In the genomic region with DNA sequence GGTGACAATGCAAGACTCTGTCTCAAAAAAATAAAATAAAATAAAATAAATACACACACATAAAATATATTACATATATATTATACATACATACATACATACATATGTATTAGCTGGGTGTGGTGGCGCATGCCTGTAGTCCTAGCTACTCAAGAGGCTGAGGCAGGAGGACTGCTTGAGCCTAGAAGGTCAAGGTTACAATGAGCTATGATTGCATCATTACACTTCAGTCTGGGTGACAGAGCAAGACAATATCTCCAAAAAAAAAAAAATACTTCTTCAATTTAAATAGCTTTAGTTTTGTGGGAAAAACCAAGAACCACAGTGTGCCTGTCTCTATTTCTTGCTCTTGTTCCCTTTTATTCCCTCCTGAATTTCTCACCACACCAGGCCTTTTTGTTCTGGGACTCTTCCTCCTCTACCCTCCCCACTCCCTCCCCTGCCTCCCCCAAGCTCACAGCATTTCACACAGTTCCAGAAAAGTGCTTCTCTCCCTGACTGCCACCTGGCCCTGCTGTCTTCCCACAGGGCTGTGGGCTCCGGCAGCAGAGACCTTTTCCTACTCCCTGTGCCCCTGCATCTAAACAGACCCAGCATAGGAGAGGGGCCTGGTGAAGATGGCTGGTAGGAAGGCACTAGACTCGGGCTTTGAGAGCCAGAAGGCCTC, we compare ENCODE assay signal across 9 cellular contexts. TPM values are rescaled to one million over a fixed set of nuclear protein-coding genes. Genes with fewer than 3 reads are reported as not detected.
DNase-seq lines count a peak whose midpoint lies in the region; ATAC-seq lines count a peak whose summit lies in the region.
"Had no signal": no experiment of that assay in that cellular context is flagged by ENCODE, and none has a peak within 500 bp of the region (broad histone marks: within the 10 kb centered on the region; RNA-seq: fewer than 3 reads in every experiment).

No MANE protein-coding gene starts in this region.

- peak overlapping the region; percentile 47 for H3K27ac Mint-ChIP-seq in activated CD4-positive, alpha-beta memory T cell treated with anti-CD3 and anti-CD28 coated beads, Interleukin-2, amount 10 ng/mL, durations not matched to agents 7 days and 5 days
- no peak overlapping the region for H3K27ac Mint-ChIP-seq in activated CD4-positive, alpha-beta memory T cell treated with anti-CD3 and anti-CD28 coated beads for 36 hours
- peak overlapping the region; percentile 85 for H3K27ac Mint-ChIP-seq in activated naive CD8-positive, alpha-beta T cell treated with anti-CD3 and anti-CD28 coated beads, Interleukin-2, amount 50 U/mL, for 24 hours
- H3K27ac Mint-ChIP-seq in stimulated activated naive CD8-positive, alpha-beta T cell treated with anti-CD3 and anti-CD28 coated beads, Interleukin-15, Interleukin-2, amounts not matched to agents 100 ng/mL and 50 ng/mL, for 24 hours: peak overlapping the region; percentile 88

- CTCF ChIA-PET in activated CD4-positive, alpha-beta memory T cell treated with anti-CD3 and anti-CD28 coated beads, Interleukin-2, amount 10 ng/mL, durations not matched to agents 7 days and 5 days (lab: Charles Lee): interaction anchor here (0.6 to 5.3 kb wide), 11 partner anchors 9 to 820 kb away, joined by 3 to 241 read pairs (median 6); no protein-coding TSS in a partner anchor
- CTCF ChIA-PET in activated CD4-positive, alpha-beta memory T cell treated with anti-CD3 and anti-CD28 coated beads for 36 hours (lab: Charles Lee): interaction anchor here (1.0 to 8.1 kb wide), 8 partner anchors 20 to 151 kb away, joined by 4 to 330 read pairs (median 9); partner anchors contain the start of gene DNMT3B

- no peak overlapping the region for H3K4me3 Mint-ChIP-seq in activated CD4-positive, alpha-beta memory T cell treated with anti-CD3 and anti-CD28 coated beads, Interleukin-2, amount 10 ng/mL, durations not matched to agents 7 days and 5 days
- no peak overlapping the region for H3K4me3 Mint-ChIP-seq in activated CD4-positive, alpha-beta memory T cell treated with anti-CD3 and anti-CD28 coated beads for 36 hours
- H3K4me3 Mint-ChIP-seq in activated naive CD8-positive, alpha-beta T cell treated with anti-CD3 and anti-CD28 coated beads, Interleukin-2, amount 50 U/mL, for 24 hours: peak overlapping the region; percentile 16
- H3K4me3 Mint-ChIP-seq in stimulated activated naive CD8-positive, alpha-beta T cell treated with anti-CD3 and anti-CD28 coated beads, Interleukin-15, Interleukin-2, amounts not matched to agents 100 ng/mL and 50 ng/mL, for 24 hours: peak overlapping the region; percentile 27

- peaks cover 20% of the 10 kb centered on the region for H3K4me1 Mint-ChIP-seq in activated CD4-positive, alpha-beta memory T cell treated with anti-CD3 and anti-CD28 coated beads, Interleukin-2, amount 10 ng/mL, durations not matched to agents 7 days and 5 days
- peaks cover 9% of the 10 kb centered on the region for H3K4me1 Mint-ChIP-seq in activated CD4-positive, alpha-beta memory T cell treated with anti-CD3 and anti-CD28 coated beads for 36 hours (ENCODE audit: low read depth)
- peaks cover 30% of the 10 kb centered on the region for H3K4me1 Mint-ChIP-seq in activated naive CD8-positive, alpha-beta T cell treated with anti-CD3 and anti-CD28 coated beads, Interleukin-2, amount 50 U/mL, for 24 hours
- H3K4me1 Mint-ChIP-seq in stimulated activated naive CD8-positive, alpha-beta T cell treated with anti-CD3 and anti-CD28 coated beads, Interleukin-15, Interleukin-2, amounts not matched to agents 100 ng/mL and 50 ng/mL, for 24 hours (ENCODE audit: low read depth): peaks cover 31% of the 10 kb centered on the region

- peak overlapping the region; percentile 47 for H3K4me3 ChIP-seq in Jurkat, Clone E6-1 (ENCODE audit: low read length)
- H3K4me3 ChIP-seq: esophagus squamous epithelium had no signal

- ATAC-seq in activated naive CD8-positive, alpha-beta T cell treated with anti-CD3 and anti-CD28 coated beads, Interleukin-2, amount 50 U/mL, for 24 hours: no peak
- ATAC-seq in GM18502 (IDR thresholded peaks at IDR 0.05; ENCODE audit: poor library complexity, unreplicated experiment): no peak

- POLR2A ChIA-PET in activated CD4-positive, alpha-beta memory T cell treated with anti-CD3 and anti-CD28 coated beads, Interleukin-2, amount 10 ng/mL, durations not matched to agents 7 days and 5 days (lab: Charles Lee): interaction anchor here (0.6 to 2.9 kb wide), 3 partner anchors 106 to 563 kb away, joined by 3 to 13 read pairs (median 3); partner anchors contain the start of gene TM9SF4
- POLR2A ChIA-PET in activated CD4-positive, alpha-beta memory T cell treated with anti-CD3 and anti-CD28 coated beads for 36 hours (lab: Charles Lee): no interaction called here

- DNase-seq in activated CD4-positive, alpha-beta memory T cell treated with anti-CD3 and anti-CD28 coated beads, Interleukin-2, amount 10 ng/mL, durations not matched to agents 7 days and 5 days: no peak
- no peak for DNase-seq in activated CD4-positive, alpha-beta memory T cell treated with anti-CD3 and anti-CD28 coated beads for 36 hours
- peak; percentile 66 for DNase-seq in Jurkat, Clone E6-1 (ENCODE audit: low read depth, low spot score)
- DNase-seq in activated naive CD8-positive, alpha-beta T cell treated with anti-CD3 and anti-CD28 coated beads, Interleukin-2, amount 50 U/mL, for 24 hours: no peak
- no peak for DNase-seq in COLO829 (ENCODE audit: low spot score)
- no peak for DNase-seq in activated CD4-positive, alpha-beta T cell treated with anti-CD3 and anti-CD28 coated beads for 1 hour
- DNase-seq: esophagus squamous epithelium had no signal

- no peaks in the 10 kb centered on the region for H3K27me3 Mint-ChIP-seq in activated CD4-positive, alpha-beta memory T cell treated with anti-CD3 and anti-CD28 coated beads, Interleukin-2, amount 10 ng/mL, durations not matched to agents 7 days and 5 days
- peaks cover 1% of the 10 kb centered on the region for H3K27me3 Mint-ChIP-seq in activated CD4-positive, alpha-beta memory T cell treated with anti-CD3 and anti-CD28 coated beads for 36 hours
- H3K27me3 Mint-ChIP-seq in activated naive CD8-positive, alpha-beta T cell treated with anti-CD3 and anti-CD28 coated beads, Interleukin-2, amount 50 U/mL, for 24 hours: no peaks in the 10 kb centered on the region
- H3K27me3 Mint-ChIP-seq in stimulated activated naive CD8-positive, alpha-beta T cell treated with anti-CD3 and anti-CD28 coated beads, Interleukin-15, Interleukin-2, amounts not matched to agents 100 ng/mL and 50 ng/mL, for 24 hours: no peaks in the 10 kb centered on the region

- intact Hi-C loops in activated CD4-positive, alpha-beta memory T cell treated with anti-CD3 and anti-CD28 coated beads for 36 hours (cut with micrococcal nuclease): loop anchor here (5.0 kb wide), 1 partner anchor 65 kb away; no protein-coding TSS in a partner anchor

- H3K36me3 Mint-ChIP-seq in activated CD4-positive, alpha-beta memory T cell treated with anti-CD3 and anti-CD28 coated beads, Interleukin-2, amount 10 ng/mL, durations not matched to agents 7 days and 5 days (ENCODE audit: low read depth): no peaks in the 10 kb centered on the region
- H3K36me3 Mint-ChIP-seq in activated CD4-positive, alpha-beta memory T cell treated with anti-CD3 and anti-CD28 coated beads for 36 hours: no peaks in the 10 kb centered on the region
- H3K36me3 Mint-ChIP-seq in activated naive CD8-positive, alpha-beta T cell treated with anti-CD3 and anti-CD28 coated beads, Interleukin-2, amount 50 U/mL, for 24 hours (ENCODE audit: low read depth): no peaks in the 10 kb centered on the region
- no peaks in the 10 kb centered on the region for H3K36me3 Mint-ChIP-seq in stimulated activated naive CD8-positive, alpha-beta T cell treated with anti-CD3 and anti-CD28 coated beads, Interleukin-15, Interleukin-2, amounts not matched to agents 100 ng/mL and 50 ng/mL, for 24 hours (ENCODE audit: low read depth)

- H3K9me3 Mint-ChIP-seq in activated CD4-positive, alpha-beta memory T cell treated with anti-CD3 and anti-CD28 coated beads, Interleukin-2, amount 10 ng/mL, durations not matched to agents 7 days and 5 days: no peaks in the 10 kb centered on the region
- H3K9me3 Mint-ChIP-seq in activated CD4-positive, alpha-beta memory T cell treated with anti-CD3 and anti-CD28 coated beads for 36 hours: no peaks in the 10 kb centered on the region
- no peaks in the 10 kb centered on the region for H3K9me3 Mint-ChIP-seq in activated naive CD8-positive, alpha-beta T cell treated with anti-CD3 and anti-CD28 coated beads, Interleukin-2, amount 50 U/mL, for 24 hours
- no peaks in the 10 kb centered on the region for H3K9me3 Mint-ChIP-seq in stimulated activated naive CD8-positive, alpha-beta T cell treated with anti-CD3 and anti-CD28 coated beads, Interleukin-15, Interleukin-2, amounts not matched to agents 100 ng/mL and 50 ng/mL, for 24 hours

RNA-seq across cellular contexts. Expression of gene C20orf203, which starts 1.3 kb away (rescaled TPM):
- total RNA-seq in activated CD4-positive, alpha-beta memory T cell treated with anti-CD3 and anti-CD28 coated beads, Interleukin-2, amount 10 ng/mL, durations not matched to agents 7 days and 5 days: under 1 TPM; 0.13 to 0.15 TPM
- under 1 TPM in 1 of 2 experiments, not detected in 1; 0.05 TPM for total RNA-seq in activated CD4-positive, alpha-beta memory T cell treated with anti-CD3 and anti-CD28 coated beads for 36 hours
- polyA plus RNA-seq in Jurkat, Clone E6-1 (2012; ENCODE audit: insufficient read depth, insufficient read length): not detected
- total RNA-seq: esophagus squamous epithelium had no signal

Comparison
In these comparisons a context has a peak if more than half of its experiments do, and no peak if none do; other contexts are left out.
1. H3K4me3 Mint-ChIP-seq: peak in activated naive CD8-positive, alpha-beta T cell treated with anti-CD3 and anti-CD28 coated beads, Interleukin-2, amount 50 U/mL, for 24 hours (single experiment) and stimulated activated naive CD8-positive, alpha-beta T cell treated with anti-CD3 and anti-CD28 coated beads, Interleukin-15, Interleukin-2, amounts not matched to agents 100 ng/mL and 50 ng/mL, for 24 hours (single experiment); none in activated CD4-positive, alpha-beta memory T cell treated with anti-CD3 and anti-CD28 coated beads, Interleukin-2, amount 10 ng/mL, durations not matched to agents 7 days and 5 days (single experiment) and activated CD4-positive, alpha-beta memory T cell treated with anti-CD3 and anti-CD28 coated beads for 36 hours (single experiment).